Comparison of ENCODE assay signal across 32 cellular contexts in the genomic region with DNA sequence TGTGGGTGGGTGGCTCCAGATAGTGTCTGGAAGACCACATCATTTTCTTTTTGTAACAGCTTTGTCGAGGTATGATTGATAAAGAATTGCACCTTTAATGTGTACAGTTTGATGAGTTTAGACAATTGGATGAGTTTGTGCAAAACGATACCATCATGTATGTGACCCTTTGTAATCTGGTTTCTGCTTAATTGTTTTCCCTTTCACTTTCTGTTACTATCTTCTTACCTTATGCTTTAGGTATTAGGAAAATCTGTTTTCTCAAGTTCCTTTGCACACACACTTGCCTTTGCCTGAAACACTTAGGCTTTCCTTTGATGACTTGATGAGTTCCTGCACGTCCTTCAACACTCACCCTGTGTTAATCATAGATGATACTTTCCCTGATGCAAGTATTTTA. TPM values are rescaled to one million over a fixed set of nuclear protein-coding genes. Genes with fewer than 3 reads are reported as not detected.
"Had no signal": no experiment of that assay in that cellular context is flagged by ENCODE, and none has a peak within 500 bp of the region (broad histone marks: within the 10 kb centered on the region; RNA-seq: fewer than 3 reads in every experiment).

No MANE protein-coding gene starts in this region.

- H3K27ac Mint-ChIP-seq: activated B cell treated with CpG ODN at 0.5 μM for 24 hours; activated CD4-positive, alpha-beta memory T cell treated with anti-CD3 and anti-CD28 coated beads, Interleukin-2, amount 10 ng/mL, durations not matched to agents 7 days and 5 days; T-cell had no signal

- H3K9me3 Mint-ChIP-seq: activated B cell treated with CpG ODN at 0.5 μM for 24 hours; activated CD4-positive, alpha-beta memory T cell treated with anti-CD3 and anti-CD28 coated beads, Interleukin-2, amount 10 ng/mL, durations not matched to agents 7 days and 5 days; central memory CD8-positive, alpha-beta T cell; T-cell had no signal

- H3K4me3 Mint-ChIP-seq: activated B cell treated with CpG ODN at 0.5 μM for 24 hours; activated CD4-positive, alpha-beta memory T cell treated with anti-CD3 and anti-CD28 coated beads, Interleukin-2, amount 10 ng/mL, durations not matched to agents 7 days and 5 days; central memory CD8-positive, alpha-beta T cell; T-cell had no signal

- H3K4me1 Mint-ChIP-seq: central memory CD8-positive, alpha-beta T cell had no signal

- FAIRE-seq: TTC549 had no signal

- H3K27me3 ChIP-seq: ascending aorta, body of pancreas had no signal

- DNase-seq: activated B cell treated with CpG ODN at 0.5 μM for 24 hours; activated CD4-positive, alpha-beta memory T cell treated with anti-CD3 and anti-CD28 coated beads, Interleukin-2, amount 10 ng/mL, durations not matched to agents 7 days and 5 days; activated CD4-positive, alpha-beta T cell treated with anti-CD3 and anti-CD28 coated beads, Interleukin-2, amount 50 U/mL, for 1 hour; activated naive CD4-positive, alpha-beta T cell treated with anti-CD3 and anti-CD28 coated beads, Interleukin-2, amount 50 U/mL, for 16 hours; activated T-cell treated with anti-CD3 and anti-CD28 coated beads for 4 hours; amniotic stem cell; body of pancreas; MV-4-11; NCI-H1092 treated with DMSO at 0.1 percent for 48 hours; NCI-H1417 treated with DMSO at 0.1 percent for 48 hours; NCI-H1694; NCI-H2029; NCI-H2107; NCI-H2171 treated with DMSO at 0.1 percent for 48 hours; NCI-H226; NCI-H526 treated with DMSO at 0.1 percent for 48 hours; NCI-H82; NK-92 treated with Interleukin-12 subunit alpha and Interleukin-12 subunit beta, amount 100 ng/mL, for 24 hours; OCI-M1; RPMI8226; T-cell; T1000 had no signal

- H3K4me3 ChIP-seq: ascending aorta, body of pancreas, SK-N-MC had no signal

- H3K36me3 ChIP-seq: ascending aorta had no signal

- ATAC-seq: body of pancreas, Panc1, Right ventricle myocardium inferior, T-cell had no signal

- H3K36me3 Mint-ChIP-seq: T-cell had no signal

RNA-seq across cellular contexts. Expression of a gene that starts 6.8 kb away (rescaled TPM):
- total RNA-seq: activated B cell treated with CpG ODN at 0.5 μM for 24 hours; activated CD4-positive, alpha-beta memory T cell treated with anti-CD3 and anti-CD28 coated beads, Interleukin-2, amount 10 ng/mL, durations not matched to agents 7 days and 5 days; activated CD8-positive, alpha-beta memory T cell treated with anti-CD3 and anti-CD28 coated beads for 36 hours; ascending aorta; body of pancreas; LHCN-M2; M059J; NCI-H460; Right ventricle myocardium inferior; T-cell had no signal

RNA-seq across cellular contexts. Expression of a gene that starts 32.2 kb away (rescaled TPM):
- total RNA-seq: activated B cell treated with CpG ODN at 0.5 μM for 24 hours; activated CD4-positive, alpha-beta memory T cell treated with anti-CD3 and anti-CD28 coated beads, Interleukin-2, amount 10 ng/mL, durations not matched to agents 7 days and 5 days; activated CD8-positive, alpha-beta memory T cell treated with anti-CD3 and anti-CD28 coated beads for 36 hours; ascending aorta; body of pancreas; LHCN-M2; M059J; NCI-H460; Right ventricle myocardium inferior; T-cell had no signal

RNA-seq across cellular contexts. Expression of a gene that starts 41.5 kb away (rescaled TPM):
- total RNA-seq: activated B cell treated with CpG ODN at 0.5 μM for 24 hours; activated CD4-positive, alpha-beta memory T cell treated with anti-CD3 and anti-CD28 coated beads, Interleukin-2, amount 10 ng/mL, durations not matched to agents 7 days and 5 days; activated CD8-positive, alpha-beta memory T cell treated with anti-CD3 and anti-CD28 coated beads for 36 hours; ascending aorta; body of pancreas; LHCN-M2; M059J; NCI-H460; Right ventricle myocardium inferior; T-cell had no signal

RNA-seq across cellular contexts. Expression of a gene that starts 57.7 kb away (rescaled TPM):
- total RNA-seq: activated B cell treated with CpG ODN at 0.5 μM for 24 hours; activated CD4-positive, alpha-beta memory T cell treated with anti-CD3 and anti-CD28 coated beads, Interleukin-2, amount 10 ng/mL, durations not matched to agents 7 days and 5 days; activated CD8-positive, alpha-beta memory T cell treated with anti-CD3 and anti-CD28 coated beads for 36 hours; ascending aorta; body of pancreas; LHCN-M2; M059J; NCI-H460; Right ventricle myocardium inferior; T-cell had no signal
